8 cellular contexts compared by ENCODE assay signal in the genomic region with DNA sequence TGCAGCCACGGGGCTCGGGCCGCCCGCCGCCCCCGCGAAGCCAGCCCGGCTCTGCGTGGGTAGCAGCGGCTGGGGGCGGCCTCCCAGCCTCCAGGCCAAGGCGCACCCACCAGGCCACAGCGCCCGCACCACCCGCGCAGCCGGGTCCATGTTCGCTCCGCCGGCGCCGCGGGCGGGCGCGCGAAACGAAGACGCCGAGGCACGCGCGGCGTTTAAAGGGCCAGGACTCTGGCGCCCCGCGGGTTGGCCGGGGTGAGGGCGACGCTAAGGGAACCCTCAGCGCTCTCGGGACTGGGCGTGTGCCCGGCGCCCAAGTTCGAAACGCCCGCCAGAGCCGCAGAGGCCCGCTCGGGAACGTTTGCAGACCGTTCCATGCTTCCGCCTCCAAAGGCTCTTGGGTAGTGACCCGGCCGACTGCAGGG. TPM values are rescaled to one million over a fixed set of nuclear protein-coding genes. Genes with fewer than 3 reads are reported as not detected.
DNase-seq lines count a peak whose midpoint lies in the region; ATAC-seq and TF ChIP-seq lines count a peak whose summit lies in the region.

A gene (minus strand): TSS at position 162 of the 422 bp plus-strand sequence. CDS start 12 bp downstream, at position 150.

- H3K9me3 ChIP-seq in colonic mucosa, result no peaks in the 10 kb centered on the region

- H3K9ac ChIP-seq in colonic mucosa (ENCODE audit: low read depth in 2 of 2, low read length in 2 of 2), result peak within 1 kb of the TSS; percentile 93 to 94

- H3K4me1 ChIP-seq in colonic mucosa, result peaks cover 14% of the 10 kb centered on the region

- peak; percentile 63 for ATAC-seq in GM18505 (IDR thresholded peaks at IDR 0.05; ENCODE audit: unreplicated experiment)
- peak; percentile 52 for ATAC-seq in HG02981 (IDR thresholded peaks at IDR 0.05; ENCODE audit: unreplicated experiment)
- peak; percentile 73 for ATAC-seq in left colon

- no peaks in the 10 kb centered on the region for H3K36me3 ChIP-seq in colonic mucosa

- peak; percentile 36 for TF ChIP-seq POLR2A in GM18505 (IDR thresholded peaks at IDR 0.05; ENCODE audit: borderline replicate concordance, extremely low read depth, insufficient read depth, insufficient read length)

- DNase-seq in NCI-H2227 (lab: John Stamatoyannopoulos, UW; ENCODE audit: unreplicated experiment), result peak; percentile 86
- DNase-seq in activated CD4-positive, alpha-beta T cell treated with anti-CD3 and anti-CD28 coated beads for 4 hours, result peak; percentile 81 to 84
- peak; percentile 89 for DNase-seq in colonic mucosa
- peak; percentile 76 to 90 for DNase-seq in left colon
- peak; percentile 74 to 76 for DNase-seq in stimulated activated CD4-positive, alpha-beta T cell treated with anti-CD3 and anti-CD28 coated beads, Interleukin-1b, Interleukin-23, amount 100 ng/mL, for 4 hours (ENCODE audit: low read depth in 2 of 2)

- intact Hi-C loops in colonic mucosa (cut with DNase I), result no loop called here
- intact Hi-C loops in left colon (cut with DNase I, micrococcal nuclease), result no loop called here

- H3K27ac ChIP-seq in 22Rv1, result peak within 1 kb of the TSS; percentile 90
- peak within 1 kb of the TSS; percentile 98 for H3K27ac ChIP-seq in colonic mucosa

- H3K4me3 ChIP-seq in colonic mucosa, result peak within 1 kb of the TSS; percentile 100

- TF ChIP-seq CTCF in 22Rv1 (IDR thresholded peaks at IDR 0.05), result no peak
- no peak for TF ChIP-seq CTCF in colonic mucosa (IDR thresholded peaks at IDR 0.05)

- H3K27me3 ChIP-seq in colonic mucosa, result no peaks in the 10 kb centered on the region

RNA-seq across cellular contexts. Expression of the gene that starts here (rescaled TPM):
- total RNA-seq in colonic mucosa, result 100 to 1,000 TPM in 1 of 2 donors, 10 to 100 TPM in 1; 93.7 to 142 TPM
- 100 to 1,000 TPM in 1 of 2 donors, 10 to 100 TPM in 1; 84.2 to 113 TPM for total RNA-seq in left colon

Comparison
In these comparisons a context has a peak if more than half of its experiments do, and no peak if none do; other contexts are left out.
1. Peak in every context shown above with its lines: DNase-seq, ATAC-seq, H3K4me3 ChIP-seq and H3K27ac ChIP-seq.